8 cellular contexts compared by ENCODE assay signal in the genomic region with DNA sequence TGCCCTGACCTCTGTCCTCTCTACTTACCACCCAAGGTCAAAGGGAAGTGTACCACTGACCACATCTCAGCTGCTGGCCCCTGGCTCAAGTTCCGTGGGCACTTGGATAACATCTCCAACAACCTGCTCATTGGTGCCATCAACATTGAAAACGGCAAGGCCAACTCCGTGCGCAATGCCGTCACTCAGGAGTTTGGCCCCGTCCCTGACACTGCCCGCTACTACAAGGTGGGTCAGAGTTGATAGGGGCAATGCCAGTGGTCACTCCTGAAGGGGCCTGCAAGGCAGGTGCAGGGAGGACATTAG. TPM values are rescaled to one million over a fixed set of nuclear protein-coding genes. Genes with fewer than 3 reads are reported as not detected.
DNase-seq lines count a peak whose midpoint lies in the region; ATAC-seq, FAIRE-seq and TF ChIP-seq lines count a peak whose summit lies in the region.
"Had no signal": no experiment of that assay in that cellular context is flagged by ENCODE, and none has a peak within 500 bp of the region (broad histone marks: within the 10 kb centered on the region; RNA-seq: fewer than 3 reads in every experiment).

No MANE protein-coding gene starts in this region.

- H3K4me1 Mint-ChIP-seq in activated naive CD8-positive, alpha-beta T cell treated with anti-CD3 and anti-CD28 coated beads, Interleukin-2, amount 10 ng/mL, durations not matched to agents 7 days and 5 days: peaks cover 12% of the 10 kb centered on the region

- no peak overlapping the region for H3K4me2 ChIP-seq in IMR-90 (ENCODE audit: low read depth, low read length)
- H3K4me2 ChIP-seq in HepG2 (ENCODE audit: low read depth, low read length): no peak overlapping the region

- H2BK20ac ChIP-seq in IMR-90 (ENCODE audit: low read depth, low read length): no peak overlapping the region

- no peaks in the 10 kb centered on the region for H3K27me3 Mint-ChIP-seq in activated naive CD8-positive, alpha-beta T cell treated with anti-CD3 and anti-CD28 coated beads, Interleukin-2, amount 10 ng/mL, durations not matched to agents 7 days and 5 days
- H3K27me3 Mint-ChIP-seq: natural killer cell treated with Interleukin-12 subunit alpha and Interleukin-12 subunit beta and Interleukin-15 and Interleukin-18, amount 100 ng/mL, for 72 hours had no signal

- H3K27me3 ChIP-seq in IMR-90 (ENCODE audit: control insufficient read depth, insufficient read depth, low read length) (no peaks in the 10 kb centered on the region), HepG2 (ENCODE audit: control insufficient read depth in 1 of 2, insufficient read depth in 2 of 2, low read length in 2 of 2) (no peaks in the 10 kb centered on the region), stomach (no peaks in the 10 kb centered on the region)

- H4K20me1 ChIP-seq in IMR-90 (ENCODE audit: insufficient read depth, low read length) (peaks cover 31% of the 10 kb centered on the region), HepG2 (ENCODE audit: insufficient read depth, low read length) (0 out of 2 replicates have a peak, but pooled peaks cover 4% of the 10 kb centered on the region)

- POLR2A ChIA-PET in IMR-90 (lab: Charles Lee; ENCODE audit: unreplicated experiment): interaction anchor here (0.5 kb wide), 1 partner anchor 335 kb away, joined by 5 read pairs; no protein-coding TSS in a partner anchor
- POLR2A ChIA-PET in activated naive CD8-positive, alpha-beta T cell treated with anti-CD3 and anti-CD28 coated beads, Interleukin-2, amount 10 ng/mL, durations not matched to agents 7 days and 5 days (lab: Charles Lee): interaction anchor here (0.5 to 1.6 kb wide), 3 partner anchors 114 to 318 kb away, joined by 3 to 12 read pairs (median 3); no protein-coding TSS in a partner anchor
- POLR2A ChIA-PET in HepG2 (lab: Yijun Ruan, JAX): interaction anchor here (0.9 to 2.4 kb wide), 3 partner anchors 57 to 123 kb away, joined by 6 to 9 read pairs (median 7); a partner anchor contains a TSS

- H3K36me3 ChIP-seq in IMR-90 (ENCODE audit: control insufficient read depth, insufficient read depth, low read length) (peaks cover 61% of the 10 kb centered on the region), HepG2 (replicated peaks in 1 of 2; ENCODE audit: control insufficient read depth in 1 of 2, insufficient read depth in 2 of 2, low read length in 2 of 2) (peaks cover 24 to 53% of the 10 kb centered on the region in 2 experiments), stomach (peaks cover 60 to 93% (median 81%) of the 10 kb centered on the region in 4 donors)

- no peak overlapping the region for H2BK15ac ChIP-seq in IMR-90 (ENCODE audit: low read depth, low read length)

- no peak for FAIRE-seq in HepG2 (lab: Jason Lieb, UNC)

- H2AK5ac ChIP-seq in IMR-90 (ENCODE audit: low read depth, low read length): peak overlapping the region; percentile 25; the same call in 1 of the 2 replicates

- CTCF ChIA-PET in IMR-90 (lab: Yijun Ruan, JAX): interaction anchor here (0.6 kb wide), 1 partner anchor 326 kb away, joined by 3 read pairs; no protein-coding TSS in a partner anchor
- CTCF ChIA-PET in HepG2 (lab: Yijun Ruan, JAX; ENCODE audit: low intra/inter-chr PET ratio, low total read pairs): interaction anchor here (1.5 to 2.2 kb wide), 2 partner anchors 71 to 123 kb away, joined by 5 to 11 read pairs; no protein-coding TSS in a partner anchor

- peak overlapping the region; percentile 67 for H2AFZ ChIP-seq in IMR-90 (replicated peaks; ENCODE audit: low read length, poor library complexity)
- H2AFZ ChIP-seq in HepG2 (ENCODE audit: low read length): no peak overlapping the region

- H3K9ac ChIP-seq in IMR-90 (ENCODE audit: low read depth, low read length) (no peak overlapping the region), HepG2 (ENCODE audit: insufficient read depth, low read depth, low read length) (no peak overlapping the region)

- no peak overlapping the region for H3K14ac ChIP-seq in IMR-90 (replicated peaks; ENCODE audit: low read depth, low read length)

- intact Hi-C loops in IMR-90 (cut with micrococcal nuclease): no loop called here
- intact Hi-C loops in HepG2 (cut with micrococcal nuclease; ENCODE audit: unreplicated experiment): no loop called here
- intact Hi-C loops in stomach (cut with DNase I; ENCODE audit: low total_unique reads): loop anchor here (5.0 kb wide), 1 partner anchor 129 kb away; no protein-coding TSS in a partner anchor

- no peak overlapping the region for H3K4me3 Mint-ChIP-seq in activated naive CD8-positive, alpha-beta T cell treated with anti-CD3 and anti-CD28 coated beads, Interleukin-2, amount 10 ng/mL, durations not matched to agents 7 days and 5 days
- H3K4me3 Mint-ChIP-seq: natural killer cell treated with Interleukin-12 subunit alpha and Interleukin-12 subunit beta and Interleukin-15 and Interleukin-18, amount 100 ng/mL, for 72 hours had no signal

- H4K8ac ChIP-seq in IMR-90 (ENCODE audit: low read depth in 2 of 2, low read length in 2 of 2): no peak overlapping the region

- ATAC-seq in IMR-90 (ENCODE audit: low read depth) (no peak), HepG2 (no peak; the same call in 2 of the 3 replicates)
- no peak for ATAC-seq in activated naive CD8-positive, alpha-beta T cell treated with anti-CD3 and anti-CD28 coated beads, Interleukin-2, amount 10 ng/mL, durations not matched to agents 7 days and 5 days (ENCODE audit: low read depth)

- H2BK120ac ChIP-seq in IMR-90 (ENCODE audit: low read depth, low read length): no peak overlapping the region

- H3K27ac ChIP-seq in IMR-90 (ENCODE audit: insufficient read depth, low read length) (peak overlapping the region; percentile 53; the same call in 1 of the 2 replicates), HepG2 (ENCODE audit: extremely low read length, insufficient read depth, low read length) (peak overlapping the region; percentile 48), stomach (peak overlapping the region; percentile 27 to 95 (median 89))

- no peak overlapping the region for H3K23ac ChIP-seq in IMR-90 (ENCODE audit: low read depth, low read length)

- no TSS peak for BruUV-seq in IMR-90 (replicated peaks; lab: Mats Ljungman, UMichigan)
- no TSS peak for BruUV-seq in HepG2 (replicated peaks; lab: Mats Ljungman, UMichigan)

- H3K9me3 ChIP-seq in IMR-90 (ENCODE audit: control insufficient read depth, insufficient read depth, low read length) (no peaks in the 10 kb centered on the region), HepG2 (ENCODE audit: low read length) (no peaks in the 10 kb centered on the region), stomach (no peaks in the 10 kb centered on the region)

- H3K36me3 Mint-ChIP-seq in activated naive CD8-positive, alpha-beta T cell treated with anti-CD3 and anti-CD28 coated beads, Interleukin-2, amount 10 ng/mL, durations not matched to agents 7 days and 5 days: peaks cover 11% of the 10 kb centered on the region

- peaks cover 6 to 55% of the 10 kb centered on the region in 2 experiments; a peak in 3 of 4 replicates for H3K79me1 ChIP-seq in IMR-90 (ENCODE audit: low read depth in 1 of 2, low read length in 2 of 2)

- in situ Hi-C loops in IMR-90 (cut with MboI; ENCODE audit: low sequenced_read_pairs) (no loop called here), HepG2 (cut with HindIII; ENCODE audit: extremely low pct_ligation_motif_present, low pct_unique_long_range_greater_than_20kb) (no loop called here)

- TF ChIP-seq EP300 in HepG2 (IDR thresholded peaks at IDR 0.05; ENCODE audit: low read depth in 2 of 2, low read length in 2 of 2) (no peak), HepG2 (CRISPR knock-in tag; IDR thresholded peaks at IDR 0.05; ENCODE audit: borderline replicate concordance) (no peak), stomach (IDR thresholded peaks at IDR 0.05) (no peak)

- no peak overlapping the region for H3K18ac ChIP-seq in IMR-90 (ENCODE audit: low read depth, low read length)

- 100% methylated on average over 2 of the region's 7 CpGs; no CpG with 5 or more reads in 1 of the 2 experiments for WGBS in IMR-90 (ENCODE audit: extremely low coverage in 2 of 2, insufficient read length in 1 of 2), 2 experiments
- WGBS in HepG2 (ENCODE audit: low lambda C conversion rate): 89% methylated on average over 6 of the region's 7 CpGs
- 73 to 88% (median 80%) methylated on average over 7 of the region's 7 CpGs for WGBS in stomach, 5 donors

- H3K56ac ChIP-seq in IMR-90 (ENCODE audit: extremely low read depth, insufficient read depth, low read length): no peak overlapping the region

- TF ChIP-seq POLR2A in IMR-90 (IDR thresholded peaks at IDR 0.05; ENCODE audit: low read depth, low read length) (no peak), HepG2 (IDR thresholded peaks at IDR 0.05; ENCODE audit: insufficient read depth in 1 of 2, low read depth in 2 of 2, low read length in 2 of 2) (no peak), stomach (IDR thresholded peaks at IDR 0.05) (no peak)

- H3K79me2 ChIP-seq in HepG2 (ENCODE audit: insufficient read depth, low read length): no peaks in the 10 kb centered on the region

- H3K9me1 ChIP-seq in IMR-90 (ENCODE audit: insufficient read depth, low read length): peaks cover 15% of the 10 kb centered on the region; the same call in 1 of the 2 replicates

- H3K27ac Mint-ChIP-seq in activated naive CD8-positive, alpha-beta T cell treated with anti-CD3 and anti-CD28 coated beads, Interleukin-2, amount 10 ng/mL, durations not matched to agents 7 days and 5 days: peak overlapping the region; percentile 54

- H3K4me3 ChIP-seq in IMR-90 (ENCODE audit: insufficient read depth, low read depth, low read length) (no peak overlapping the region), HepG2 (replicated peaks in 1 of 3; ENCODE audit: insufficient read depth in 1 of 3, low read depth in 2 of 3, low read length in 3 of 3) (no peak overlapping the region), stomach (no peak overlapping the region)

- H2AK9ac ChIP-seq in IMR-90 (replicated peaks; ENCODE audit: low read depth, low read length, poor library complexity): no peak overlapping the region

- H3K9me3 Mint-ChIP-seq in activated naive CD8-positive, alpha-beta T cell treated with anti-CD3 and anti-CD28 coated beads, Interleukin-2, amount 10 ng/mL, durations not matched to agents 7 days and 5 days: no peaks in the 10 kb centered on the region
- H3K9me3 Mint-ChIP-seq: natural killer cell treated with Interleukin-12 subunit alpha and Interleukin-12 subunit beta and Interleukin-15 and Interleukin-18, amount 100 ng/mL, for 72 hours had no signal

- peaks cover 25% of the 10 kb centered on the region for H3K4me1 ChIP-seq in IMR-90 (ENCODE audit: control insufficient read depth, insufficient read depth, low read length)
- H3K4me1 ChIP-seq in HepG2 (ENCODE audit: insufficient read depth, low read length): peaks cover 66% of the 10 kb centered on the region
- peaks cover 41 to 52% (median 50%) of the 10 kb centered on the region in 4 donors for H3K4me1 ChIP-seq in stomach

- no peak overlapping the region for H3K4ac ChIP-seq in IMR-90 (ENCODE audit: low read depth, low read length)

- TF ChIP-seq CTCF in IMR-90 (conservative IDR thresholded peaks at IDR 0.05; ENCODE audit: low read depth, low read length) (no peak), HepG2 (CRISPR knock-in tag; IDR thresholded peaks at IDR 0.05) (no peak), stomach (IDR thresholded peaks at IDR 0.05) (no peak)

- no peak overlapping the region for H4K5ac ChIP-seq in IMR-90 (ENCODE audit: low read depth, low read length)

- TF ChIP-seq RAD21 in IMR-90 (IDR thresholded peaks at IDR 0.05; ENCODE audit: low read length) (no peak), HepG2 (CRISPR knock-in tag; IDR thresholded peaks at IDR 0.05) (no peak)

- peak overlapping the region; percentile 18 for H2BK5ac ChIP-seq in IMR-90 (ENCODE audit: low read depth, low read length, poor library complexity, severe bottlenecking)

- no peak overlapping the region for H4K91ac ChIP-seq in IMR-90 (ENCODE audit: insufficient read depth, low read depth, low read length)

- DNase-seq in IMR-90 (no peak), HepG2 (ENCODE audit: low spot score) (no peak), stomach (no peak), T1000 (lab: John Stamatoyannopoulos, UW) (no peak), NCI-H2081 (lab: John Stamatoyannopoulos, UW) (no peak)
- no peak for DNase-seq in activated naive CD8-positive, alpha-beta T cell treated with anti-CD3 and anti-CD28 coated beads, Interleukin-2, amount 10 ng/mL, durations not matched to agents 7 days and 5 days
- DNase-seq in stimulated activated naive CD4-positive, alpha-beta T cell treated with Interleukin-2 at 50 U/mL for 16 hours (lab: John Stamatoyannopoulos, UW): no peak

- dilution Hi-C loops in IMR-90 (cut with HindIII; ENCODE audit: low sequenced_read_pairs, unreplicated experiment): no loop called here

RNA-seq across cellular contexts. Expression of a gene that starts 18.1 kb away (rescaled TPM):
- total RNA-seq in IMR-90 (2012; rRNA removed) (37.8 and 39.7 TPM in 2 replicates), HepG2 (2016; rRNA removed; fragmentation: Illumina TruSeq; extraction: Trizol) (28.6 and 30.3 TPM in 2 replicates), stomach (10 to 100 TPM in 2 of 5 donors, 1 to 10 TPM in 3; 2.6 to 13.4 (median 7.1) TPM)
- polyA plus RNA-seq in IMR-90 (2012; rRNA removed) (62.1 and 67.8 TPM in 2 replicates), HepG2 (2011; rRNA removed) (10.3 and 11.2 TPM in 2 replicates), stomach (10 to 100 TPM; 16.6 to 21.7 (median 16.7) TPM)
- 47.0 and 48.8 TPM in 2 replicates for polyA plus RNA-seq in IMR-90 (2012; cell fraction: cytosol; rRNA removed)
- 34.7 and 48.2 TPM in 2 replicates for polyA plus RNA-seq in IMR-90 (2012; cell fraction: nucleus; rRNA removed; ENCODE audit: low replicate concordance)
- 10 to 100 TPM; 29.8 to 30.5 TPM for total RNA-seq in activated naive CD8-positive, alpha-beta T cell treated with anti-CD3 and anti-CD28 coated beads, Interleukin-2, amount 10 ng/mL, durations not matched to agents 7 days and 5 days
- 13.1 and 13.9 TPM in 2 replicates for total RNA-seq in HepG2 (2016; cell fraction: cytosol; rRNA removed; fragmentation: Illumina TruSeq; extraction: Trizol; ENCODE audit: low read depth)
- total RNA-seq in HepG2 (2016; cell fraction: insoluble cytoplasmic fraction; rRNA removed; fragmentation: Illumina TruSeq; extraction: Trizol): 27.8 and 29.2 TPM in 2 replicates
- 33.4 and 34.4 TPM in 2 replicates for total RNA-seq in HepG2 (2016; cell fraction: membrane; rRNA removed; fragmentation: Illumina TruSeq; extraction: Trizol)
- total RNA-seq in HepG2 (2016; cell fraction: nucleus; rRNA removed; fragmentation: Illumina TruSeq; extraction: Trizol): 20.8 and 24.8 TPM in 2 replicates
- polyA plus RNA-seq in HepG2 (2011; cell fraction: cytosol; rRNA removed): 8.4 and 9.9 TPM in 2 replicates
- 10.0 and 10.5 TPM in 2 replicates for polyA plus RNA-seq in HepG2 (2011; cell fraction: nucleus; rRNA removed)
- 8.6 and 11.1 TPM in 2 replicates for polyA plus RNA-seq in HepG2 (2012)
- 40.9 and 52.2 TPM in 2 replicates for polyA plus RNA-seq in HepG2 (2016; cell fraction: cytosol; fragmentation: Illumina TruSeq; extraction: Trizol; ENCODE audit: low read depth)
- polyA plus RNA-seq in HepG2 (2016; cell fraction: insoluble cytoplasmic fraction; fragmentation: Illumina TruSeq; extraction: Trizol; ENCODE audit: low read depth): 37.9 and 45.4 TPM in 2 replicates
- polyA plus RNA-seq in HepG2 (2016; cell fraction: membrane; fragmentation: Illumina TruSeq; extraction: Trizol; ENCODE audit: low read depth): 50.3 and 61.8 TPM in 2 replicates
- polyA plus RNA-seq in HepG2 (2016; cell fraction: nucleus; fragmentation: Illumina TruSeq; extraction: Trizol; ENCODE audit: insufficient read depth, low read depth): 38.0 and 40.7 TPM in 2 replicates
- polyA minus RNA-seq in HepG2 (2011; rRNA and poly(A)+ RNA removed; ENCODE audit: low replicate concordance): 18.2 and 44.3 TPM in 2 replicates
- 3.3 and 3.9 TPM in 2 replicates for polyA minus RNA-seq in HepG2 (2011; cell fraction: cytosol; rRNA and poly(A)+ RNA removed)
- 16.3 and 17.3 TPM in 2 replicates for polyA minus RNA-seq in HepG2 (2011; cell fraction: nucleus; rRNA and poly(A)+ RNA removed)

RNA-seq across cellular contexts. Expression of a gene that starts 34.6 kb away (rescaled TPM):
- total RNA-seq in IMR-90 (2012; rRNA removed) (2.5 and 2.8 TPM in 2 replicates), HepG2 (2016; rRNA removed; fragmentation: Illumina TruSeq; extraction: Trizol) (0.11 and 0.17 TPM in 2 replicates), stomach (1 to 10 TPM in 3 of 5 donors, under 1 TPM in 1, not detected in 1; 0.89 to 6.5 (median 1.4) TPM)
- polyA plus RNA-seq in IMR-90 (2012; rRNA removed) (23.1 and 26.3 TPM in 2 replicates), HepG2 (2011; rRNA removed) (0.26 and 0.47 TPM in 2 replicates), stomach (1 to 10 TPM; 1.8 to 5.5 (median 2.8) TPM)
- polyA plus RNA-seq in IMR-90 (2012; cell fraction: cytosol; rRNA removed): 13.8 and 28.0 TPM in 2 replicates
- 55.2 and 128 TPM in 2 replicates for polyA plus RNA-seq in IMR-90 (2012; cell fraction: nucleus; rRNA removed; ENCODE audit: low replicate concordance)
- total RNA-seq in activated naive CD8-positive, alpha-beta T cell treated with anti-CD3 and anti-CD28 coated beads, Interleukin-2, amount 10 ng/mL, durations not matched to agents 7 days and 5 days: not detected
- total RNA-seq in HepG2 (2016; cell fraction: cytosol; rRNA removed; fragmentation: Illumina TruSeq; extraction: Trizol; ENCODE audit: low read depth): 0.18 TPM in 1 of 2 replicates, not detected in the other
- total RNA-seq in HepG2 (2016; cell fraction: insoluble cytoplasmic fraction; rRNA removed; fragmentation: Illumina TruSeq; extraction: Trizol): 0.12 and 0.28 TPM in 2 replicates
- total RNA-seq in HepG2 (2016; cell fraction: membrane; rRNA removed; fragmentation: Illumina TruSeq; extraction: Trizol): 0.07 and 0.09 TPM in 2 replicates
- total RNA-seq in HepG2 (2016; cell fraction: nucleus; rRNA removed; fragmentation: Illumina TruSeq; extraction: Trizol): not detected in 2 replicates
- 0.24 and 0.38 TPM in 2 replicates for polyA plus RNA-seq in HepG2 (2011; cell fraction: cytosol; rRNA removed)
- polyA plus RNA-seq in HepG2 (2011; cell fraction: nucleus; rRNA removed): 0.96 and 1.1 TPM in 2 replicates
- polyA plus RNA-seq in HepG2 (2012): 0.16 and 0.33 TPM in 2 replicates
- 0.03 and 0.05 TPM in 2 replicates for polyA plus RNA-seq in HepG2 (2016; cell fraction: cytosol; fragmentation: Illumina TruSeq; extraction: Trizol; ENCODE audit: low read depth)
- 0.41 TPM in 1 of 2 replicates, not detected in the other for polyA plus RNA-seq in HepG2 (2016; cell fraction: insoluble cytoplasmic fraction; fragmentation: Illumina TruSeq; extraction: Trizol; ENCODE audit: low read depth)
- polyA plus RNA-seq in HepG2 (2016; cell fraction: membrane; fragmentation: Illumina TruSeq; extraction: Trizol; ENCODE audit: low read depth): 0.08 and 0.15 TPM in 2 replicates
- 0.22 and 0.27 TPM in 2 replicates for polyA plus RNA-seq in HepG2 (2016; cell fraction: nucleus; fragmentation: Illumina TruSeq; extraction: Trizol; ENCODE audit: insufficient read depth, low read depth)
- polyA minus RNA-seq in HepG2 (2011; rRNA and poly(A)+ RNA removed; ENCODE audit: low replicate concordance): 0.40 and 0.82 TPM in 2 replicates
- polyA minus RNA-seq in HepG2 (2011; cell fraction: cytosol; rRNA and poly(A)+ RNA removed): 0.26 and 0.40 TPM in 2 replicates
- 0.12 and 0.13 TPM in 2 replicates for polyA minus RNA-seq in HepG2 (2011; cell fraction: nucleus; rRNA and poly(A)+ RNA removed)
- total RNA-seq: natural killer cell treated with Interleukin-12 subunit alpha and Interleukin-12 subunit beta and Interleukin-15 and Interleukin-18, amount 100 ng/mL, for 72 hours had no signal

RNA-seq across cellular contexts. Expression of a gene that starts 57.3 kb away (rescaled TPM):
- total RNA-seq in IMR-90 (2012; rRNA removed) (65.3 and 71.3 TPM in 2 replicates), HepG2 (2016; rRNA removed; fragmentation: Illumina TruSeq; extraction: Trizol) (39.3 and 45.6 TPM in 2 replicates), stomach (100 to 1,000 TPM in 3 of 5 donors, 10 to 100 TPM in 2; 87.0 to 238 (median 116) TPM)
- polyA plus RNA-seq in IMR-90 (2012; rRNA removed) (69.5 and 72.9 TPM in 2 replicates), HepG2 (2011; rRNA removed) (19.2 and 19.4 TPM in 2 replicates), stomach (10 to 100 TPM; 46.6 to 51.5 (median 51.1) TPM)
- polyA plus RNA-seq in IMR-90 (2012; cell fraction: cytosol; rRNA removed): 55.7 and 81.0 TPM in 2 replicates
- 43.2 and 73.9 TPM in 2 replicates for polyA plus RNA-seq in IMR-90 (2012; cell fraction: nucleus; rRNA removed; ENCODE audit: low replicate concordance)
- total RNA-seq in activated naive CD8-positive, alpha-beta T cell treated with anti-CD3 and anti-CD28 coated beads, Interleukin-2, amount 10 ng/mL, durations not matched to agents 7 days and 5 days: 10 to 100 TPM; 73.7 to 76.2 TPM
- total RNA-seq in HepG2 (2016; cell fraction: cytosol; rRNA removed; fragmentation: Illumina TruSeq; extraction: Trizol; ENCODE audit: low read depth): 34.7 and 46.3 TPM in 2 replicates
- total RNA-seq in HepG2 (2016; cell fraction: insoluble cytoplasmic fraction; rRNA removed; fragmentation: Illumina TruSeq; extraction: Trizol): 35.3 and 49.1 TPM in 2 replicates
- total RNA-seq in HepG2 (2016; cell fraction: membrane; rRNA removed; fragmentation: Illumina TruSeq; extraction: Trizol): 68.4 and 83.2 TPM in 2 replicates
- total RNA-seq in HepG2 (2016; cell fraction: nucleus; rRNA removed; fragmentation: Illumina TruSeq; extraction: Trizol): 37.1 and 37.3 TPM in 2 replicates
- polyA plus RNA-seq in HepG2 (2011; cell fraction: cytosol; rRNA removed): 34.8 and 36.5 TPM in 2 replicates
- 61.6 and 75.9 TPM in 2 replicates for polyA plus RNA-seq in HepG2 (2011; cell fraction: nucleus; rRNA removed)
- 57.9 and 62.9 TPM in 2 replicates for polyA plus RNA-seq in HepG2 (2012)
- polyA plus RNA-seq in HepG2 (2016; cell fraction: cytosol; fragmentation: Illumina TruSeq; extraction: Trizol; ENCODE audit: low read depth): 61.5 and 78.5 TPM in 2 replicates
- polyA plus RNA-seq in HepG2 (2016; cell fraction: insoluble cytoplasmic fraction; fragmentation: Illumina TruSeq; extraction: Trizol; ENCODE audit: low read depth): 39.9 and 50.2 TPM in 2 replicates
- polyA plus RNA-seq in HepG2 (2016; cell fraction: membrane; fragmentation: Illumina TruSeq; extraction: Trizol; ENCODE audit: low read depth): 77.9 and 110 TPM in 2 replicates
- polyA plus RNA-seq in HepG2 (2016; cell fraction: nucleus; fragmentation: Illumina TruSeq; extraction: Trizol; ENCODE audit: insufficient read depth, low read depth): 51.9 and 54.4 TPM in 2 replicates
- 18.9 and 35.9 TPM in 2 replicates for polyA minus RNA-seq in HepG2 (2011; rRNA and poly(A)+ RNA removed; ENCODE audit: low replicate concordance)
- 31.6 and 35.4 TPM in 2 replicates for polyA minus RNA-seq in HepG2 (2011; cell fraction: cytosol; rRNA and poly(A)+ RNA removed)
- polyA minus RNA-seq in HepG2 (2011; cell fraction: nucleus; rRNA and poly(A)+ RNA removed): 29.2 and 32.8 TPM in 2 replicates

RNA-seq across cellular contexts. Expression of a gene that starts 57.7 kb away (rescaled TPM):
- 50.9 and 76.1 TPM in 2 replicates for total RNA-seq in IMR-90 (2012; rRNA removed)
- polyA plus RNA-seq in IMR-90 (2012; rRNA removed): 49.1 and 54.9 TPM in 2 replicates
- polyA plus RNA-seq in IMR-90 (2012; cell fraction: cytosol; rRNA removed): 14.7 and 25.4 TPM in 2 replicates
- polyA plus RNA-seq in IMR-90 (2012; cell fraction: nucleus; rRNA removed; ENCODE audit: low replicate concordance): 14.0 and 14.6 TPM in 2 replicates
- total RNA-seq in activated naive CD8-positive, alpha-beta T cell treated with anti-CD3 and anti-CD28 coated beads, Interleukin-2, amount 10 ng/mL, durations not matched to agents 7 days and 5 days: 10 to 100 TPM; 47.0 to 51.0 TPM
- 105 and 154 TPM in 2 replicates for total RNA-seq in HepG2 (2016; rRNA removed; fragmentation: Illumina TruSeq; extraction: Trizol)
- 34.8 TPM in 2 replicates for total RNA-seq in HepG2 (2016; cell fraction: cytosol; rRNA removed; fragmentation: Illumina TruSeq; extraction: Trizol; ENCODE audit: low read depth)
- total RNA-seq in HepG2 (2016; cell fraction: insoluble cytoplasmic fraction; rRNA removed; fragmentation: Illumina TruSeq; extraction: Trizol): 107 and 165 TPM in 2 replicates
- 55.9 and 58.9 TPM in 2 replicates for total RNA-seq in HepG2 (2016; cell fraction: membrane; rRNA removed; fragmentation: Illumina TruSeq; extraction: Trizol)
- 38.4 and 43.4 TPM in 2 replicates for total RNA-seq in HepG2 (2016; cell fraction: nucleus; rRNA removed; fragmentation: Illumina TruSeq; extraction: Trizol)
- 50.7 and 56.6 TPM in 2 replicates for polyA plus RNA-seq in HepG2 (2011; rRNA removed)
- 43.0 and 50.6 TPM in 2 replicates for polyA plus RNA-seq in HepG2 (2011; cell fraction: cytosol; rRNA removed)
- polyA plus RNA-seq in HepG2 (2011; cell fraction: nucleus; rRNA removed): 14.8 and 17.9 TPM in 2 replicates
- 42.0 and 46.3 TPM in 2 replicates for polyA plus RNA-seq in HepG2 (2012)
- 22.7 and 24.1 TPM in 2 replicates for polyA plus RNA-seq in HepG2 (2016; cell fraction: cytosol; fragmentation: Illumina TruSeq; extraction: Trizol; ENCODE audit: low read depth)
- 141 and 153 TPM in 2 replicates for polyA plus RNA-seq in HepG2 (2016; cell fraction: insoluble cytoplasmic fraction; fragmentation: Illumina TruSeq; extraction: Trizol; ENCODE audit: low read depth)
- 38.6 and 42.2 TPM in 2 replicates for polyA plus RNA-seq in HepG2 (2016; cell fraction: membrane; fragmentation: Illumina TruSeq; extraction: Trizol; ENCODE audit: low read depth)
- polyA plus RNA-seq in HepG2 (2016; cell fraction: nucleus; fragmentation: Illumina TruSeq; extraction: Trizol; ENCODE audit: insufficient read depth, low read depth): 44.4 and 50.2 TPM in 2 replicates
- polyA minus RNA-seq in HepG2 (2011; rRNA and poly(A)+ RNA removed; ENCODE audit: low replicate concordance): 22.2 and 41.1 TPM in 2 replicates
- 11.8 and 12.4 TPM in 2 replicates for polyA minus RNA-seq in HepG2 (2011; cell fraction: cytosol; rRNA and poly(A)+ RNA removed)
- 14.3 and 15.1 TPM in 2 replicates for polyA minus RNA-seq in HepG2 (2011; cell fraction: nucleus; rRNA and poly(A)+ RNA removed)
- 10 to 100 TPM in 4 of 5 donors, under 1 TPM in 1; 0.58 to 54.5 (median 28.8) TPM for total RNA-seq in stomach
- polyA plus RNA-seq in stomach: 10 to 100 TPM; 42.8 to 51.9 (median 48.0) TPM
